ENCODE assay signal across 38 cellular contexts in genomic region chr2:208464205-208464604, GRCh38. TPM values are rescaled to one million over a fixed set of nuclear protein-coding genes. Genes with fewer than 3 reads are reported as not detected.
"Had no signal": no experiment of that assay in that cellular context is flagged by ENCODE, and none has a peak within 500 bp of the region (broad histone marks: within the 10 kb centered on the region; RNA-seq: fewer than 3 reads in every experiment).

No MANE protein-coding gene starts in this region.

- H3K9ac ChIP-seq: KMS-11 had no signal

- DNase-seq: Karpas-422, Kasumi-1, KG1, MG63, MM.1S, MV-4-11, NCI-H1048, NCI-H1092, NCI-H1092 treated with DMSO at 0.1 percent for 48 hours, NCI-H1105, NCI-H1105 treated with DMSO at 0.1 percent for 48 hours, NCI-H1417, NCI-H1417 treated with DMSO at 0.1 percent for 48 hours, NCI-H1436, NCI-H1436 treated with DMSO at 0.1 percent for 48 hours, NCI-H146, NCI-H1694, NCI-H1694 treated with DMSO at 0.1 percent for 48 hours, NCI-H187, NCI-H187 treated with DMSO at 0.1 percent for 48 hours, NCI-H1930, NCI-H2029, NCI-H2029 treated with DMSO at 0.1 percent for 48 hours, NCI-H2081, NCI-H2081 treated with DMSO at 0.1 percent for 48 hours, NCI-H2107, NCI-H2171, NCI-H2171 treated with DMSO at 0.1 percent for 48 hours, NCI-H2227 treated with DMSO at 0.1 percent for 48 hours, NCI-H226, NCI-H345, NCI-H446, NCI-H446 treated with DMSO at 0.1 percent for 48 hours had no signal

- H3K4me2 ChIP-seq: KMS-11 had no signal

- H3K27me3 ChIP-seq: MG63 had no signal

- H3K36me3 ChIP-seq: MG63 had no signal

- H3K9me3 ChIP-seq: MG63 had no signal

- H3K27ac ChIP-seq: KMS-11 had no signal

- H3K4me3 ChIP-seq: MG63 had no signal

RNA-seq across cellular contexts. Expression of gene PTH2R, which starts 57.6 kb away (rescaled TPM):
- total RNA-seq: LHCN-M2, M059J, MCF 10A, NCI-H460 had no signal
